Comparison of ENCODE assay signal across 18 cellular contexts in the genomic region with DNA sequence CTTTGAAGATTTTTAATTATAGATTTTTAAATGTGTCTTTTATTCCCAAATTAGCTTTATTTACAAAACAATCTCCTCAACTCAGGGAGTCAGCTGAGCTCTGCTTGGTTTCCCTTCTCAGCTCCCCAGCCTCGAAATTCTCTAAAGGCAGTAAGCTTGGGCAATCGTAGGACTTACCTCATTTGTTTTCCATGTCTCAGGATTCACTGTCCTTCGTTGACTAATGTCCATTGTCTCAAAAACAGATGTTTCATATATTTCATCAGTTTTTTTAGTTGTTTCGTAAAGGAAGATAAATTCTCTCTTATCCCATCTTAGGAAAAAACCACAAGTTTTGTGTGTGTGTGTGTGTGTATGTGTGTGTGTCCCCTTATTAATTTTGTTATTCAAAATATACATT.
DNase-seq lines count a peak whose midpoint lies in the region; ATAC-seq, FAIRE-seq and TF ChIP-seq lines count a peak whose summit lies in the region.
"Had no signal": no experiment of that assay in that cellular context is flagged by ENCODE, and none has a peak within 500 bp of the region (broad histone marks: within the 10 kb centered on the region; RNA-seq: fewer than 3 reads in every experiment).

No MANE protein-coding gene starts in this region.

- DNase-seq in HCEC 1CT (peak; percentile 73), choroid plexus epithelial cell (ENCODE audit: low read depth) (peak; percentile 95), left ventricle myocardium inferior (no peak), nucleus accumbens (lab: John Stamatoyannopoulos, UW) (no peak), urothelium cell line (ENCODE audit: low spot score) (no peak), immature natural killer cell (no peak)
- DNase-seq: activated CD4-positive, alpha-beta T cell treated with anti-CD3 and anti-CD28 coated beads for 48 hours; activated T-cell treated with anti-CD3 and anti-CD28 coated beads for 4 hours; Calu3; naive thymus-derived CD8-positive, alpha-beta T cell; NCI-H2081; NCI-H69; stimulated activated CD4-positive, alpha-beta T cell treated with anti-CD3 and anti-CD28 coated beads, Interleukin-4, amount 100 ng/mL, for 1 hour; tibial artery had no signal

- TF ChIP-seq CTCF in choroid plexus epithelial cell (conservative IDR thresholded peaks at IDR 0.05; ENCODE audit: low read depth, low read length): no peak
- no peak for TF ChIP-seq CTCF in left ventricle myocardium inferior (IDR thresholded peaks at IDR 0.05; ENCODE audit: borderline replicate concordance)

- no peaks in the 10 kb centered on the region for H3K9me3 Mint-ChIP-seq in immature natural killer cell
- H3K9me3 Mint-ChIP-seq: central memory CD8-positive, alpha-beta T cell had no signal

- H3K27ac Mint-ChIP-seq in immature natural killer cell: no peak overlapping the region
- H3K27ac Mint-ChIP-seq: activated naive CD8-positive, alpha-beta T cell; naive thymus-derived CD8-positive, alpha-beta T cell had no signal

- H3K4me1 ChIP-seq in left ventricle myocardium inferior: peaks cover 17% of the 10 kb centered on the region
- H3K4me1 ChIP-seq: tibial artery had no signal

- peaks cover 2% of the 10 kb centered on the region in 3 donors for H3K27me3 Mint-ChIP-seq in immature natural killer cell (ENCODE audit: low read depth in 3 of 3)

- H3K4me1 Mint-ChIP-seq in immature natural killer cell: no peaks in the 10 kb centered on the region
- H3K4me1 Mint-ChIP-seq: central memory CD8-positive, alpha-beta T cell; naive thymus-derived CD8-positive, alpha-beta T cell had no signal

- FAIRE-seq in A204.1 (lab: Jason Lieb, UNC) (peak; percentile 25), urothelium cell line (lab: Jason Lieb, UNC) (no peak)

- peaks cover 12% of the 10 kb centered on the region for H3K9me3 ChIP-seq in left ventricle myocardium inferior (replicated peaks)
- H3K9me3 ChIP-seq: tibial artery had no signal

- ATAC-seq in HG03175 (IDR thresholded peaks at IDR 0.05; ENCODE audit: unreplicated experiment): no peak
- ATAC-seq: naive thymus-derived CD8-positive, alpha-beta T cell had no signal

- H3K4me3 Mint-ChIP-seq in immature natural killer cell: no peak overlapping the region
- H3K4me3 Mint-ChIP-seq: activated naive CD8-positive, alpha-beta T cell; central memory CD8-positive, alpha-beta T cell; naive thymus-derived CD8-positive, alpha-beta T cell had no signal

- no peaks in the 10 kb centered on the region for H3K36me3 Mint-ChIP-seq in immature natural killer cell
- H3K36me3 Mint-ChIP-seq: activated naive CD8-positive, alpha-beta T cell; naive thymus-derived CD8-positive, alpha-beta T cell had no signal

- intact Hi-C loops in left ventricle myocardium inferior (cut with micrococcal nuclease): no loop called here

- H3K27me3 ChIP-seq in left ventricle myocardium inferior (ENCODE audit: low read depth): no peaks in the 10 kb centered on the region
- H3K27me3 ChIP-seq: tibial artery had no signal

- H3K4me3 ChIP-seq in choroid plexus epithelial cell (ENCODE audit: low read depth, low read length): no peak overlapping the region
- no peak overlapping the region for H3K4me3 ChIP-seq in left ventricle myocardium inferior
- H3K4me3 ChIP-seq: tibial artery had no signal

- H3K27ac ChIP-seq in left ventricle myocardium inferior (replicated peaks): peak overlapping the region; percentile 70
- H3K27ac ChIP-seq: tibial artery had no signal

- H3K36me3 ChIP-seq in left ventricle myocardium inferior: no peaks in the 10 kb centered on the region
- H3K36me3 ChIP-seq: tibial artery had no signal

Comparison
In these comparisons a context has a peak if more than half of its experiments do, and no peak if none do; other contexts are left out.
1. DNase-seq: peak in HCEC 1CT (single experiment) and choroid plexus epithelial cell (single experiment); none in left ventricle myocardium inferior (single experiment), nucleus accumbens (0 of 56), urothelium cell line (single experiment) and immature natural killer cell (0 of 3).